ENCODE assay signal across 29 cellular contexts in the genomic region with DNA sequence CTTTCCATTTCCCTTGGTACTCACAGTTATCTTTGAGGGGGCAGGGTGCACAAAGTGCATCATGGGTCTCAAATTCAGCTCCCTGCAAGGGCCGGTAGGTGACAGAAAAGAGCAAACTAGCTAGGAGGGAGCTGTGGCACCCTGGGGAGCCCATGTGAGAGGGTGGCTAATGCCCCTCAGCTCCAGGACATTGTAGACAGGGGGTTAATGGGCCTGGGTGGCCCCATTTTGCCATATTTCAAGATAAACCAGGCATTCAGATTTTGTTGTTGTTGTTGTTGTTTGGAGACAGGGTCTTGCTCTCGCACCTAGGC. TPM values are rescaled to one million over a fixed set of nuclear protein-coding genes. Genes with fewer than 3 reads are reported as not detected.
A peak's percentile ranks its signal among the peaks of the same experiment; 100 is the strongest.
DNase-seq lines count a peak whose midpoint lies in the region; ATAC-seq and TF ChIP-seq lines count a peak whose summit lies in the region.
"Had no signal": no experiment of that assay in that cellular context is flagged by ENCODE, and none has a peak within 500 bp of the region (broad histone marks: within the 10 kb centered on the region; RNA-seq: fewer than 3 reads in every experiment).

No MANE protein-coding gene starts in this region.

- TF ChIP-seq CTCF in GM10266 (IDR thresholded peaks at IDR 0.05; ENCODE audit: control insufficient read depth, insufficient read depth, low read depth, missing control alignments) (peak; percentile 31), Loucy (conservative IDR thresholded peaks at IDR 0.05; ENCODE audit: low read length) (peak; percentile 31), WERI-Rb-1 (IDR thresholded peaks at IDR 0.05; ENCODE audit: low read depth, low read length) (peak; percentile 18; the same call in 1 of the 2 replicates), foreskin keratinocyte (conservative IDR thresholded peaks at IDR 0.05) (no peak), spleen (IDR thresholded peaks at IDR 0.05 in 8 of 11, conservative IDR thresholded peaks at IDR 0.05 in 3 of 11) (no peak)

- H3K79me2 ChIP-seq in Loucy (ENCODE audit: insufficient read depth, low read length) = peaks cover 8% of the 10 kb centered on the region
- H3K79me2 ChIP-seq: parathyroid adenoma had no signal

- H3K9me3 ChIP-seq in Loucy (ENCODE audit: insufficient read depth, low read depth, low read length) (no peaks in the 10 kb centered on the region), WERI-Rb-1 (ENCODE audit: severe bottlenecking) (no peaks in the 10 kb centered on the region), spleen (no peaks in the 10 kb centered on the region)
- H3K9me3 ChIP-seq: A549, ascending aorta, Caco-2, heart left ventricle had no signal

- H3K4me1 ChIP-seq in Loucy (ENCODE audit: insufficient read depth, low read length, poor library complexity, severe bottlenecking) = peaks cover 26% of the 10 kb centered on the region
- peaks cover 3% of the 10 kb centered on the region for H3K4me1 ChIP-seq in foreskin keratinocyte
- H3K4me1 ChIP-seq in spleen = peaks cover 2 to 61% (median 32%) of the 10 kb centered on the region in 6 donors
- H3K4me1 ChIP-seq: parathyroid adenoma had no signal

- H3K4me3 ChIP-seq in Loucy (ENCODE audit: low read length, poor library complexity, severe bottlenecking) = no peak overlapping the region
- H3K4me3 ChIP-seq in WERI-Rb-1 (ENCODE audit: low read depth, low read length) = no peak overlapping the region
- no peak overlapping the region for H3K4me3 ChIP-seq in spleen
- H3K4me3 ChIP-seq: A549, ascending aorta, cardiac muscle cell, coronary artery, heart left ventricle, lung had no signal

- H2AFZ ChIP-seq in Loucy (ENCODE audit: low read length) = no peak overlapping the region
- H2AFZ ChIP-seq: parathyroid adenoma had no signal

- H3K36me3 ChIP-seq in Loucy (ENCODE audit: insufficient read depth, low read length) = no peaks in the 10 kb centered on the region
- H3K36me3 ChIP-seq in WERI-Rb-1 = no peaks in the 10 kb centered on the region
- no peaks in the 10 kb centered on the region for H3K36me3 ChIP-seq in spleen
- H3K36me3 ChIP-seq: ascending aorta, cardiac muscle cell, heart left ventricle had no signal

- no peak overlapping the region for H3K4me2 ChIP-seq in Loucy (ENCODE audit: low read depth, low read length, poor library complexity, severe bottlenecking)
- H3K4me2 ChIP-seq: A549 had no signal

- peak; percentile 71 for DNase-seq in 8988T
- DNase-seq in GM10266 (ENCODE audit: extremely low spot score) = peak; percentile 46
- DNase-seq in WERI-Rb-1 = no peak
- DNase-seq in foreskin keratinocyte = no peak
- DNase-seq in activated naive CD4-positive, alpha-beta T cell treated with Interleukin-2 at 50 U/mL for 16 hours = no peak
- no peak for DNase-seq in spleen
- DNase-seq: activated CD4-positive, alpha-beta memory T cell treated with anti-CD3 and anti-CD28 coated beads, Interleukin-2, amount 10 ng/mL, durations not matched to agents 7 days and 5 days; activated CD4-positive, CD25-positive, alpha-beta regulatory T cell treated with anti-CD3 and anti-CD28 coated beads, Interleukin-2, amount 50 U/mL, for 72 hours; Caco-2; DMS79 treated with DMSO at 0.1 percent for 48 hours; effector memory CD4-positive, alpha-beta T cell; erythroblast; H7; heart left ventricle; KBM-7; natural killer cell; NCI-H1694 treated with DMSO at 0.1 percent for 48 hours; NCI-H526; stimulated activated CD4-positive, alpha-beta T cell treated with anti-CD3 and anti-CD28 coated beads, Interleukin-2, amount 100 ng/mL, for 48 hours; trophoblast cell had no signal

- ATAC-seq in foreskin keratinocyte (no peak), HG02870 (IDR thresholded peaks at IDR 0.05; ENCODE audit: unreplicated experiment) (no peak)
- ATAC-seq: A549, heart left ventricle, natural killer cell, right cardiac atrium had no signal

- H3K27me3 ChIP-seq in Loucy (ENCODE audit: insufficient read depth, low read length, poor library complexity, severe bottlenecking) = no peaks in the 10 kb centered on the region
- H3K27me3 ChIP-seq in WERI-Rb-1 (ENCODE audit: insufficient read depth, low read depth, severe bottlenecking) = no peaks in the 10 kb centered on the region
- peaks cover 5% of the 10 kb centered on the region for H3K27me3 ChIP-seq in foreskin keratinocyte
- H3K27me3 ChIP-seq in spleen (replicated peaks in 1 of 7) = no peaks in the 10 kb centered on the region
- H3K27me3 ChIP-seq: ascending aorta, heart left ventricle had no signal

- intact Hi-C loops in spleen (cut with DNase I; ENCODE audit: low total_unique reads) = no loop called here

- no peak for TF ChIP-seq POLR2A in spleen (IDR thresholded peaks at IDR 0.05)

- 75 to 88% (median 85%) methylated on average over 2 of the region's 2 CpGs for WGBS in spleen, 5 donors

- H3F3A ChIP-seq in Loucy (ENCODE audit: low read depth) = no peaks in the 10 kb centered on the region; the same call in 1 of the 2 replicates

- H3K9ac ChIP-seq in Loucy (ENCODE audit: low read depth, low read length, poor library complexity, severe bottlenecking) = no peak overlapping the region
- H3K9ac ChIP-seq: parathyroid adenoma had no signal

- H3K27ac ChIP-seq in WERI-Rb-1 (no peak overlapping the region), foreskin keratinocyte (no peak overlapping the region), spleen (no peak overlapping the region)
- H3K27ac ChIP-seq: A549, ascending aorta, cardiac muscle cell, coronary artery, heart left ventricle, parathyroid adenoma had no signal

- H3K9me2 ChIP-seq in Loucy (replicated peaks; ENCODE audit: low read depth, low read length) = no peaks in the 10 kb centered on the region

- peaks cover 1% of the 10 kb centered on the region for H4K20me1 ChIP-seq in Loucy (ENCODE audit: insufficient read depth, low read length, poor library complexity, severe bottlenecking)

RNA-seq across cellular contexts. Expression of a gene that starts 3.6 kb away (rescaled TPM):
- total RNA-seq in foreskin keratinocyte = 13.6 and 14.8 TPM in 2 replicates
- 4.7 and 5.0 TPM in 2 replicates for polyA plus RNA-seq in foreskin keratinocyte
- total RNA-seq in spleen = 100 to 1,000 TPM in 6 of 7 donors, 10 to 100 TPM in 1; 75.4 to 150 (median 128) TPM
- polyA plus RNA-seq in spleen = 10 to 100 TPM in 1 of 3 donors, 1 to 10 TPM in 2; 3.4 to 14.2 (median 3.9) TPM

Comparison
In these comparisons a context has a peak if more than half of its experiments do, and no peak if none do; other contexts are left out.
1. DNase-seq: peak in 8988T (single experiment) and GM10266 (single experiment); none in WERI-Rb-1 (single experiment), foreskin keratinocyte (0 of 2), activated naive CD4-positive, alpha-beta T cell treated with Interleukin-2 at 50 U/mL for 16 hours (single experiment) and spleen (single experiment).
2. CTCF ChIP-seq: peak in GM10266 (single experiment), Loucy (single experiment) and WERI-Rb-1 (single experiment); none in foreskin keratinocyte (single experiment) and spleen (0 of 11).